ENCODE assay signal across 18 cellular contexts in the genomic region with DNA sequence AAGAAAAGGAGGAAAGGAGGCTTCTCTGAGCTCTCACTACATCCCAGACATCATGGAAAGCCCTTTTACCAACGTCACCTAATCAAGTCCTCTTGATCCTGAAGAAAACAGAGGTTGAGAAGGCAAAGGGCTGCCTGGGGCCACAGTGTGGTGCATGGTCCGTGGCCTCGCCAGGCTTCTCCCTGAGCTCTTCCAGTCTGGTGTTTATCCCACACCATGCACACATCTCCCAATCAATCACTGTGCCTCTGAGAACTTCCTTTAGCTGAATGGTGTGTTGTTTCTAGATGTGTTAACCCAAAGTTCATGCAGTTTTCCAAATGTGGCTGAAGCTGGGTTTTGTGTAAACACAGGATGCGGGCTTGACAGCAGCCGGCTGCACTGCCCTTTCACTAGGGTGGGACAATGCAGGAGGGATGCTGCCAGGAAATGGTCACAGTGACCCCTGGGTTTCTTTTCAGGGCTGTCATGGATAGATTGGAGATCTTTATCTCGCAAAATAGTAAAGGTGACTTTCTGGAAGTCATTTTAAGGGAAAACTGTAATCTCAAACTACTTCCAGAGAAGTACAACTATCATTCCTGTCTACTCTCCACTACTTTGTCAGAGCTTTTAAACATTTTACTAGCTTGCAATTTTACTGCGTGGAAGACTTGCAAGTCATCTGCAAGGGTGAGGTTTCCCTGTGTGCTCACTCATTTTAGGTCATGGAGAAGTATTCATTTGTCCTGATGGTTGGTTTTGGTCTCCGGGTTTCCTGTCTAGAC. TPM values are rescaled to one million over a fixed set of nuclear protein-coding genes. Genes with fewer than 3 reads are reported as not detected.
A peak's percentile ranks its signal among the peaks of the same experiment; 100 is the strongest.
DNase-seq lines count a peak whose midpoint lies in the region; ATAC-seq, FAIRE-seq and TF ChIP-seq lines count a peak whose summit lies in the region.
"Had no signal": no experiment of that assay in that cellular context is flagged by ENCODE, and none has a peak within 500 bp of the region (broad histone marks: within the 10 kb centered on the region; RNA-seq: fewer than 3 reads in every experiment).

No MANE protein-coding gene starts in this region.

- no peaks in the 10 kb centered on the region for H3K79me1 ChIP-seq in neuronal stem cell (ENCODE audit: low read depth, low read length)

- H3K4me3 ChIP-seq in A549 = no peak overlapping the region
- H3K4me3 ChIP-seq in ascending aorta = no peak overlapping the region
- H3K4me3 ChIP-seq in fibroblast of villous mesenchyme (ENCODE audit: low read depth, low read length) = no peak overlapping the region
- H3K4me3 ChIP-seq in neuronal stem cell (ENCODE audit: low read length in 2 of 2) = no peak overlapping the region
- no peak overlapping the region for H3K4me3 ChIP-seq in testis
- H3K4me3 ChIP-seq in suprapubic skin = no peak overlapping the region
- H3K4me3 ChIP-seq: dorsolateral prefrontal cortex, pancreas had no signal

- intact Hi-C loops in ascending aorta (cut with DNase I) (no loop called here), testis (cut with DNase I; ENCODE audit: low total_unique reads) (no loop called here)
- intact Hi-C loops in activated T-helper 2 cell treated with anti-CD3 and anti-CD28 coated beads, Interferon-gamma antibody, Interleukin-2, Interleukin-4, amounts not matched to agents 10 μg/mL and 5 μg/mL and 100 μg/mL, durations not matched to agents 14 hours and 24 hours and 36 hours (cut with micrococcal nuclease) = no loop called here

- TF ChIP-seq POLR2A in A549 (IDR thresholded peaks at IDR 0.05; ENCODE audit: low read length) (no peak), testis (IDR thresholded peaks at IDR 0.05) (no peak), suprapubic skin (IDR thresholded peaks at IDR 0.05) (no peak)

- POLR2A ChIA-PET in A549 (lab: Yijun Ruan, JAX) = no interaction called here

- H3K27ac ChIP-seq in A549 (peak overlapping the region; percentile 30 to 47; a peak in 2 of 6 replicates), ascending aorta (peak overlapping the region; percentile 29 to 33), neuronal stem cell (replicated peaks; ENCODE audit: low read length) (no peak overlapping the region), testis (no peak overlapping the region), suprapubic skin (no peak overlapping the region)
- H3K27ac ChIP-seq: dorsolateral prefrontal cortex, pancreas had no signal

- WGBS in A549 (ENCODE audit: missing lambda C conversion rate) = 78% methylated on average over 8 of the region's 8 CpGs
- no CpG with 5 or more reads among the region's 8 CpGs for WGBS in neuronal stem cell (ENCODE audit: extremely low coverage in 2 of 2, insufficient read length in 2 of 2, insufficient replicate concordance in 1 of 2), 2 donors
- WGBS in testis, 2 donors = 84% methylated on average over 7 to 8 of the region's 8 CpGs
- 83% methylated on average over 8 of the region's 8 CpGs for WGBS in suprapubic skin

- H3K9me3 Mint-ChIP-seq in activated T-helper 2 cell treated with anti-CD3 and anti-CD28 coated beads, Interferon-gamma antibody, Interleukin-2, Interleukin-4, amounts not matched to agents 10 μg/mL and 5 μg/mL and 100 μg/mL, durations not matched to agents 14 hours and 24 hours and 36 hours = no peaks in the 10 kb centered on the region

- H3K27me3 Mint-ChIP-seq in activated T-helper 2 cell treated with anti-CD3 and anti-CD28 coated beads, Interferon-gamma antibody, Interleukin-2, Interleukin-4, amounts not matched to agents 10 μg/mL and 5 μg/mL and 100 μg/mL, durations not matched to agents 14 hours and 24 hours and 36 hours (ENCODE audit: low read depth) = peaks cover 37% of the 10 kb centered on the region

- DNase-seq in A549 (ENCODE audit: low read depth in 1 of 2, low spot score in 1 of 2) (no peak), ascending aorta (ENCODE audit: low spot score in 2 of 2) (peak in 1 of 2 donors; percentile 62), fibroblast of villous mesenchyme (ENCODE audit: low read depth) (peak; percentile 95), neuronal stem cell (ENCODE audit: low spot score) (no peak), testis (no peak), suprapubic skin (ENCODE audit: low spot score in 2 of 2) (no peak)
- no peak for DNase-seq in activated T-helper 2 cell treated with anti-CD3 and anti-CD28 coated beads, Interferon-gamma antibody, Interleukin-2, Interleukin-4, amounts not matched to agents 10 μg/mL and 5 μg/mL and 100 μg/mL, durations not matched to agents 14 hours and 24 hours and 36 hours (ENCODE audit: low spot score)
- DNase-seq: activated CD8-positive, alpha-beta T cell treated with anti-CD3 and anti-CD28 coated beads, Interleukin-2, amount 10 ng/mL, durations not matched to agents 7 days and 5 days; activated effector memory CD4-positive, alpha-beta T cell treated with Interleukin-2 at 50 U/mL for 16 hours; amygdala; COR-L47; dorsolateral prefrontal cortex; NCI-H1930; NCI-H510A treated with DMSO at 0.1 percent for 48 hours; pancreas had no signal

- H2AFZ ChIP-seq in neuronal stem cell (ENCODE audit: low read length) = peak overlapping the region; percentile 2

- no peak overlapping the region for H2BK15ac ChIP-seq in neuronal stem cell (ENCODE audit: low read length)

- no peak overlapping the region for H3K18ac ChIP-seq in neuronal stem cell (ENCODE audit: low read length)

- H3K9me3 ChIP-seq in A549 (no peaks in the 10 kb centered on the region), ascending aorta (no peaks in the 10 kb centered on the region), neuronal stem cell (replicated peaks in 1 of 2; ENCODE audit: control insufficient read depth in 2 of 2, insufficient read depth in 1 of 2, low read depth in 1 of 2, low read length in 2 of 2) (no peaks in the 10 kb centered on the region), testis (no peaks in the 10 kb centered on the region), suprapubic skin (no peaks in the 10 kb centered on the region)
- H3K9me3 ChIP-seq: pancreas had no signal

- H2AK5ac ChIP-seq in neuronal stem cell (ENCODE audit: low read depth, low read length) = no peak overlapping the region

- H4K91ac ChIP-seq in neuronal stem cell (ENCODE audit: low read depth, low read length, poor library complexity) = no peak overlapping the region

- H3K27me3 ChIP-seq in ascending aorta (no peaks in the 10 kb centered on the region), neuronal stem cell (ENCODE audit: control insufficient read depth in 3 of 3, insufficient read depth in 3 of 3, low read depth in 1 of 3, low read length in 3 of 3) (no peaks in the 10 kb centered on the region), testis (no peaks in the 10 kb centered on the region), suprapubic skin (no peaks in the 10 kb centered on the region)
- H3K27me3 ChIP-seq: pancreas had no signal

- no peak overlapping the region for H3K4me3 Mint-ChIP-seq in activated T-helper 2 cell treated with anti-CD3 and anti-CD28 coated beads, Interferon-gamma antibody, Interleukin-2, Interleukin-4, amounts not matched to agents 10 μg/mL and 5 μg/mL and 100 μg/mL, durations not matched to agents 14 hours and 24 hours and 36 hours (ENCODE audit: low read depth)
- H3K4me3 Mint-ChIP-seq: activated CD8-positive, alpha-beta T cell treated with anti-CD3 and anti-CD28 coated beads, Interleukin-2, amount 10 ng/mL, durations not matched to agents 7 days and 5 days had no signal

- no peak overlapping the region for H2BK5ac ChIP-seq in neuronal stem cell (ENCODE audit: low read length)

- no peaks in the 10 kb centered on the region for H3K36me3 ChIP-seq in ascending aorta
- no peaks in the 10 kb centered on the region for H3K36me3 ChIP-seq in neuronal stem cell (replicated peaks in 1 of 2; ENCODE audit: control insufficient read depth in 2 of 2, insufficient read depth in 2 of 2, low read length in 2 of 2)
- no peaks in the 10 kb centered on the region for H3K36me3 ChIP-seq in testis (ENCODE audit: low read depth, missing control alignments)
- no peaks in the 10 kb centered on the region for H3K36me3 ChIP-seq in suprapubic skin
- H3K36me3 ChIP-seq: pancreas had no signal

- no peak overlapping the region for H4K8ac ChIP-seq in neuronal stem cell (ENCODE audit: low read depth, low read length)

- no peak overlapping the region for H3K4me2 ChIP-seq in A549
- no peak overlapping the region for H3K4me2 ChIP-seq in neuronal stem cell (ENCODE audit: insufficient read depth, low read length, poor library complexity, severe bottlenecking)

- H2BK12ac ChIP-seq in neuronal stem cell (ENCODE audit: low read length) = no peak overlapping the region

- H3K14ac ChIP-seq in neuronal stem cell (ENCODE audit: low read length) = no peak overlapping the region

- TF ChIP-seq RAD21 in A549 (conservative IDR thresholded peaks at IDR 0.05 in 1 of 2, IDR thresholded peaks at IDR 0.05 in 1 of 2) = no peak

- H3K4me1 Mint-ChIP-seq in activated T-helper 2 cell treated with anti-CD3 and anti-CD28 coated beads, Interferon-gamma antibody, Interleukin-2, Interleukin-4, amounts not matched to agents 10 μg/mL and 5 μg/mL and 100 μg/mL, durations not matched to agents 14 hours and 24 hours and 36 hours (ENCODE audit: low read depth) = peaks cover 13% of the 10 kb centered on the region

- H3K36me3 Mint-ChIP-seq in activated T-helper 2 cell treated with anti-CD3 and anti-CD28 coated beads, Interferon-gamma antibody, Interleukin-2, Interleukin-4, amounts not matched to agents 10 μg/mL and 5 μg/mL and 100 μg/mL, durations not matched to agents 14 hours and 24 hours and 36 hours (ENCODE audit: low read depth) = no peaks in the 10 kb centered on the region

- no peak for FAIRE-seq in A549 (lab: Jason Lieb, UNC)
- FAIRE-seq: A204.1, pancreas had no signal

- TF ChIP-seq EP300 in A549 (IDR thresholded peaks at IDR 0.05) (no peak), suprapubic skin (IDR thresholded peaks at IDR 0.05) (no peak)

- no peak overlapping the region for H2BK120ac ChIP-seq in neuronal stem cell (ENCODE audit: low read depth, low read length)

- no peak overlapping the region for H3K4ac ChIP-seq in neuronal stem cell (ENCODE audit: low read length)

- H3K23ac ChIP-seq in neuronal stem cell (ENCODE audit: low read depth, low read length, poor library complexity) = no peak overlapping the region

- no peak overlapping the region for H3K27ac Mint-ChIP-seq in activated T-helper 2 cell treated with anti-CD3 and anti-CD28 coated beads, Interferon-gamma antibody, Interleukin-2, Interleukin-4, amounts not matched to agents 10 μg/mL and 5 μg/mL and 100 μg/mL, durations not matched to agents 14 hours and 24 hours and 36 hours
- H3K27ac Mint-ChIP-seq: activated CD8-positive, alpha-beta T cell treated with anti-CD3 and anti-CD28 coated beads, Interleukin-2, amount 10 ng/mL, durations not matched to agents 7 days and 5 days had no signal

- H3K4me1 ChIP-seq in A549 (peaks cover 28% of the 10 kb centered on the region), ascending aorta (peaks cover 14 to 19% of the 10 kb centered on the region in 2 donors), neuronal stem cell (ENCODE audit: control insufficient read depth in 2 of 2, insufficient read depth in 1 of 2, low read depth in 1 of 2, low read length in 2 of 2) (peaks cover 0 to 2% of the 10 kb centered on the region in 2 donors), testis (peaks cover 25% of the 10 kb centered on the region), suprapubic skin (peaks cover 47% of the 10 kb centered on the region)

- ATAC-seq in A549 (no peak), HG03521 (IDR thresholded peaks at IDR 0.05; ENCODE audit: unreplicated experiment) (no peak)
- ATAC-seq: activated CD8-positive, alpha-beta T cell treated with anti-CD3 and anti-CD28 coated beads, Interleukin-2, amount 10 ng/mL, durations not matched to agents 7 days and 5 days; pancreas had no signal

- CTCF ChIA-PET in A549 (lab: Yijun Ruan, JAX) = interaction anchor here (1.0 to 1.9 kb wide), 3 partner anchors 17 to 90 kb away, joined by 3 to 4 read pairs (median 3); no protein-coding TSS in a partner anchor

- TF ChIP-seq CTCF in A549 (IDR thresholded peaks at IDR 0.05) (no peak), ascending aorta (IDR thresholded peaks at IDR 0.05) (no peak), fibroblast of villous mesenchyme (IDR thresholded peaks at IDR 0.05; ENCODE audit: insufficient read depth, low read depth, low read length) (no peak), testis (IDR thresholded peaks at IDR 0.05) (no peak), suprapubic skin (IDR thresholded peaks at IDR 0.05) (no peak)

- no peak overlapping the region for H3K9ac ChIP-seq in neuronal stem cell (ENCODE audit: low read depth, low read length, poor library complexity)

RNA-seq across cellular contexts. Expression of a gene that starts 54.6 kb away (rescaled TPM):
- polyA plus RNA-seq in A549 (2011; rRNA removed) (1.7 and 2.3 TPM in 2 replicates), A549 (2017; fragmentation: RNase III; extraction: RNeasy Plus Mini Kit Qiagen cat#74134 plus additional on column Dnase treatment) (0.71 to 0.83 TPM (median 0.71 TPM) in 3 replicates), testis (ENCODE audit: insufficient read depth, low read depth, low replicate concordance) (2.2 TPM)
- polyA plus RNA-seq in A549 (2012; cell fraction: cytosol; rRNA removed) = 0.62 and 0.65 TPM in 2 replicates
- 0.49 and 0.61 TPM in 2 replicates for polyA plus RNA-seq in A549 (2012; cell fraction: nucleus; rRNA removed)
- polyA minus RNA-seq in A549 (2011; rRNA and poly(A)+ RNA removed) = 1.4 and 2.0 TPM in 2 replicates
- total RNA-seq in ascending aorta (25.4 TPM), fibroblast of villous mesenchyme (0.32 TPM in 1 of 2 replicates, not detected in the other), testis (1 to 10 TPM; 2.7 to 3.7 TPM), suprapubic skin (100 to 1,000 TPM in 2 of 4 donors, 10 to 100 TPM in 2; 55.3 to 103 (median 80.7) TPM)
- not detected for polyA plus RNA-seq in neuronal stem cell (2013, experiment 1 of 2)
- polyA plus RNA-seq in neuronal stem cell (2013, experiment 2 of 2) = not detected
- 0.97 and 1.8 TPM in 2 replicates for total RNA-seq in activated T-helper 2 cell treated with anti-CD3 and anti-CD28 coated beads, Interferon-gamma antibody, Interleukin-2, Interleukin-4, amounts not matched to agents 10 μg/mL and 5 μg/mL and 100 μg/mL, durations not matched to agents 14 hours and 24 hours and 36 hours
- total RNA-seq: activated CD8-positive, alpha-beta T cell treated with anti-CD3 and anti-CD28 coated beads, Interleukin-2, amount 10 ng/mL, durations not matched to agents 7 days and 5 days; OCI-LY7 had no signal

Comparison
In these comparisons a context has a peak if more than half of its experiments do, and no peak if none do; other contexts are left out.
1. H3K27ac ChIP-seq: peak in A549 (2 of 2) and ascending aorta (2 of 2); none in neuronal stem cell (single experiment), testis (0 of 2) and suprapubic skin (single experiment).